ENCODE assay signal across 17 cellular contexts in genomic region chr7:95905165-95905564, GRCh38.
A peak's percentile ranks its signal among the peaks of the same experiment; 100 is the strongest.
DNase-seq lines count a peak whose midpoint lies in the region; TF ChIP-seq lines count a peak whose summit lies in the region.
"Had no signal": no experiment of that assay in that cellular context is flagged by ENCODE, and none has a peak within 500 bp of the region (broad histone marks: within the 10 kb centered on the region; RNA-seq: fewer than 3 reads in every experiment).

No MANE protein-coding gene starts in this region.

- DNase-seq in Caki2 (ENCODE audit: low read depth) (peak; percentile 3), NB4 (ENCODE audit: low read depth) (peak; percentile 14), T47D (ENCODE audit: low read depth in 1 of 2, low spot score in 1 of 2) (peak; percentile 13 to 60), left kidney (ENCODE audit: low read depth, low spot score) (peak; percentile 58), GM10266 (ENCODE audit: extremely low spot score) (no peak), SW 1271 (lab: John Stamatoyannopoulos, UW) (no peak), LoVo (ENCODE audit: low spot score) (no peak), NCI-H2081 (lab: John Stamatoyannopoulos, UW) (no peak)
- DNase-seq: activated B cell treated with CpG ODN at 0.5 μM for 24 hours, amygdala, Calu3, GF-D8, NCI-H1092 treated with DMSO at 0.1 percent for 48 hours, NCI-H2107 had no signal

- H3K4me3 ChIP-seq in NB4 (ENCODE audit: low read depth, low read length), result no peak overlapping the region
- H3K4me3 ChIP-seq: gastroesophageal sphincter, lung, smooth muscle cell had no signal

- TF ChIP-seq POLR2A in NB4 (IDR thresholded peaks at IDR 0.05; ENCODE audit: extremely low read depth, insufficient read length), result no peak

- TF ChIP-seq CTCF in NB4 (IDR thresholded peaks at IDR 0.05; ENCODE audit: low read depth, low read length) (no peak), GM10266 (IDR thresholded peaks at IDR 0.05; ENCODE audit: control insufficient read depth, insufficient read depth, low read depth, missing control alignments) (no peak)

- in situ Hi-C loops in Caki2 (cut with HindIII; ENCODE audit: low pct_unique_long_range_greater_than_20kb, low sequenced_read_pairs) (no loop called here), T47D (cut with HindIII; ENCODE audit: low pct_unique_long_range_greater_than_20kb, low sequenced_read_pairs) (no loop called here)

Comparison
In these comparisons a context has a peak if more than half of its experiments do, and no peak if none do; other contexts are left out.
1. DNase-seq: peak in Caki2 (single experiment), NB4 (single experiment), T47D (2 of 2) and left kidney (single experiment); none in GM10266 (single experiment), SW 1271 (0 of 2), LoVo (single experiment) and NCI-H2081 (0 of 2).